8 cellular contexts compared by ENCODE assay signal in genomic region chr18:79378416-79379250, GRCh38. TPM values are rescaled to one million over a fixed set of nuclear protein-coding genes. Genes with fewer than 3 reads are reported as not detected.
DNase-seq lines count a peak whose midpoint lies in the region; ATAC-seq, FAIRE-seq and TF ChIP-seq lines count a peak whose summit lies in the region.

No MANE protein-coding gene starts in this region.

- peaks cover 0 to 17% (median 0%) of the 10 kb centered on the region in 3 donors for H3K36me3 ChIP-seq in Peyer's patch
- H3K36me3 ChIP-seq in pancreas = peaks cover 0 to 13% (median 0%) of the 10 kb centered on the region in 3 donors
- H3K36me3 ChIP-seq in upper lobe of left lung = peaks cover 5 to 32% (median 14%) of the 10 kb centered on the region in 4 donors

- H3K4me3 ChIP-seq in Peyer's patch (no peak overlapping the region), pancreas (no peak overlapping the region), upper lobe of left lung (no peak overlapping the region)

- ATAC-seq in HG03108 (IDR thresholded peaks at IDR 0.05; ENCODE audit: unreplicated experiment) = peak; percentile 59
- peak; percentile 88 for ATAC-seq in Right ventricle myocardium superior (ENCODE audit: poor library complexity)
- peak; percentile 69 to 95 (median 87) for ATAC-seq in pancreas
- ATAC-seq in upper lobe of left lung (ENCODE audit: low FRiP score in 2 of 2) = peak; percentile 82 to 91

- H3K4me3 Mint-ChIP-seq in activated naive CD4-positive, alpha-beta T cell treated with anti-CD3 and anti-CD28 coated beads, Interleukin-2, amount 10 ng/mL, durations not matched to agents 7 days and 5 days = no peak overlapping the region

- intact Hi-C loops in Right ventricle myocardium superior (cut with DNase I) (no loop called here), pancreas (cut with DNase I) (loop anchor here in 1 of 3 donors (5.0 kb wide), 1 partner anchor 154 kb away; no protein-coding TSS in a partner anchor)

- peaks cover 7% of the 10 kb centered on the region for H3K36me3 Mint-ChIP-seq in activated naive CD4-positive, alpha-beta T cell treated with anti-CD3 and anti-CD28 coated beads, Interleukin-2, amount 10 ng/mL, durations not matched to agents 7 days and 5 days

- H3K9me3 ChIP-seq in Peyer's patch (no peaks in the 10 kb centered on the region), pancreas (no peaks in the 10 kb centered on the region), upper lobe of left lung (no peaks in the 10 kb centered on the region)

- peaks cover 7% of the 10 kb centered on the region for H3K4me1 Mint-ChIP-seq in activated naive CD4-positive, alpha-beta T cell treated with anti-CD3 and anti-CD28 coated beads, Interleukin-2, amount 10 ng/mL, durations not matched to agents 7 days and 5 days

- TF ChIP-seq EP300 in upper lobe of left lung (IDR thresholded peaks at IDR 0.05) = no peak

- H3K27me3 ChIP-seq in Peyer's patch = no peaks in the 10 kb centered on the region
- H3K27me3 ChIP-seq in pancreas = no peaks in the 10 kb centered on the region
- H3K27me3 ChIP-seq in upper lobe of left lung = no peaks in the 10 kb centered on the region

- H3K9me3 Mint-ChIP-seq in activated naive CD4-positive, alpha-beta T cell treated with anti-CD3 and anti-CD28 coated beads, Interleukin-2, amount 10 ng/mL, durations not matched to agents 7 days and 5 days = no peaks in the 10 kb centered on the region

- TF ChIP-seq POLR2A in Peyer's patch (IDR thresholded peaks at IDR 0.05) = no peak
- no peak for TF ChIP-seq POLR2A in upper lobe of left lung (IDR thresholded peaks at IDR 0.05)

- WGBS in pancreas, 2 donors = 48 to 52% methylated on average over 49 of the region's 49 CpGs
- WGBS in upper lobe of left lung, 2 donors = 43 to 55% methylated on average over 42 to 46 of the region's 49 CpGs

- DNase-seq in NCI-H2107 (lab: John Stamatoyannopoulos, UW) (peak; percentile 15), NCI-H2107 treated with DMSO at 0.1 percent for 48 hours (lab: John Stamatoyannopoulos, UW; ENCODE audit: unreplicated experiment) (no peak), Peyer's patch (peak; percentile 72 to 88 (median 88)), Right ventricle myocardium superior (peak; percentile 87), pancreas (peak; percentile 54 to 91 (median 73)), upper lobe of left lung (peak; percentile 82 to 96)
- peak; percentile 85 for DNase-seq in activated naive CD4-positive, alpha-beta T cell treated with anti-CD3 and anti-CD28 coated beads, Interleukin-2, amount 10 ng/mL, durations not matched to agents 7 days and 5 days

- no peak overlapping the region for H3K27ac Mint-ChIP-seq in activated naive CD4-positive, alpha-beta T cell treated with anti-CD3 and anti-CD28 coated beads, Interleukin-2, amount 10 ng/mL, durations not matched to agents 7 days and 5 days

- CTCF ChIA-PET in activated naive CD4-positive, alpha-beta T cell treated with anti-CD3 and anti-CD28 coated beads, Interleukin-2, amount 10 ng/mL, durations not matched to agents 7 days and 5 days (lab: Charles Lee) = interaction anchor here (1.0 to 8.1 kb wide), 10 partner anchors 12 to 644 kb away, joined by 3 to 89 read pairs (median 12); partner anchors contain the start of gene NFATC1

- no peak overlapping the region for H3K27ac ChIP-seq in Peyer's patch
- no peak overlapping the region for H3K27ac ChIP-seq in pancreas
- H3K27ac ChIP-seq in upper lobe of left lung = no peak overlapping the region

- H3K4me1 ChIP-seq in Peyer's patch = peaks cover 0 to 6% (median 3%) of the 10 kb centered on the region in 4 donors
- no peaks in the 10 kb centered on the region for H3K4me1 ChIP-seq in pancreas
- peaks cover 0 to 11% (median 5%) of the 10 kb centered on the region in 4 donors for H3K4me1 ChIP-seq in upper lobe of left lung

- FAIRE-seq in pancreas (lab: Jason Lieb, UNC) = no peak

- peak; percentile 90 to 96 (median 94) for TF ChIP-seq CTCF in Peyer's patch (IDR thresholded peaks at IDR 0.05)
- peak; percentile 71 to 90 (median 86) for TF ChIP-seq CTCF in pancreas (IDR thresholded peaks at IDR 0.05)
- TF ChIP-seq CTCF in upper lobe of left lung (IDR thresholded peaks at IDR 0.05) = peak; percentile 95 to 98 (median 96)

- no peaks in the 10 kb centered on the region for H3K27me3 Mint-ChIP-seq in activated naive CD4-positive, alpha-beta T cell treated with anti-CD3 and anti-CD28 coated beads, Interleukin-2, amount 10 ng/mL, durations not matched to agents 7 days and 5 days

RNA-seq across cellular contexts. Expression of gene NFATC1, which starts 17.1 kb away (rescaled TPM):
- total RNA-seq in Peyer's patch (10 to 100 TPM in 1 of 4 donors, 1 to 10 TPM in 3; 2.1 to 41.3 (median 7.6) TPM), Right ventricle myocardium superior (19.8 TPM), pancreas (1 to 10 TPM; 3.4 to 7.9 (median 4.5) TPM), upper lobe of left lung (10 to 100 TPM; 13.6 to 39.5 (median 20.3) TPM)
- polyA plus RNA-seq in pancreas = 1 to 10 TPM; 4.3 to 4.5 TPM
